ENCODE assay signal across 1 cellular context in the genomic region with DNA sequence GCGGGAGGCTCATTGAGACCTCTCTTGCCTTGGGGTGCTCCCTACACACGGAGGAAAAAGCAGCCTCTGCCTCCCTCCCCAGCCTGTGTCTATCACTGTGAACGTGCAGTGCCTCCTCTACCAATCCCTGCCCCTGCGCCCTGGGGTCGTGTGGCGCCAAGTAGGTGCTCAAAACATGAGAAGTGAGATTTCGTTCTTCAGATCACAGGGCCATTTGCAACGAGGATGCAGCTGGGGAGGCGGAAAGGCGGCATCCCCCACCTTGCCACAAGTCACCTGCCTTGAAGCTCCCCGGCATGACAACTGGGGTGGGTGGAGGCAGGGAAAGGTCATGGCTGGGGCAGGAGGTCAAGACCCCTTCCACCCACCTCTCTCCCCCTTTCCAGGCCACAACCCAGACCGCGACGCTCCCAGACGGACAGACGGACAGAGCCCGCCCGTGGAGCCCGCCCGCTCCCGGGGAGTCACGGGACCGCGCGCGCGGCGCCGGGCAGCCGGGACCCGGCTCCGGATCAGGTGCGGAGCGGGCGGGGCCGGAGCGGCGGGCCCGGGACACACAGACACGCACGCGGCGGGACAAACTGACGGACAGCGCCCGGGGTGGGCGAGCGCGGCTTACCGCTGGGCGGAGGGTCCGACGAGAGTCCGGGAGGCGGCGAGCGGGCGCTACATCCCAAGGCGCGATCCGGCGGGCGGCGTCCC.
TF ChIP-seq lines count a peak whose summit lies in the region.

No MANE protein-coding gene starts in this region.

TF ChIP-seq in K562, 482 proteins besides CTCF, POLR2A, EP300 and RAD21:
- 0 out of 2 replicates have a peak, but pooled peaks have one; percentile 24 for TF ChIP-seq CXXC5 (CRISPR knock-in tag; IDR thresholded peaks at IDR 0.05)
- TF ChIP-seq, protein P1, sequence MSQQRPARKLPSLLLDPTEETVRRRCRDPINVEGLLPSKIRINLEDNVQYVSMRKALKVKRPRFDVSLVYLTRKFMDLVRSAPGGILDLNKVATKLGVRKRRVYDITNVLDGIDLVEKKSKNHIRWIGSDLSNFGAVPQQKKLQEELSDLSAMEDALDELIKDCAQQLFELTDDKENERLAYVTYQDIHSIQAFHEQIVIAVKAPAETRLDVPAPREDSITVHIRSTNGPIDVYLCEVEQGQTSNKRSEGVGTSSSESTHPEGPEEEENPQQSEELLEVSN (IDR thresholded peaks at IDR 0.05; ENCODE audit: borderline replicate concordance in 1 of 2, extremely low read depth in 1 of 2, insufficient read depth in 1 of 2, insufficient read length in 1 of 2, low read depth in 1 of 2, low read length in 1 of 2, poor library complexity in 1 of 2, severe bottlenecking in 1 of 2): peak in 1 of 2 experiments; percentile 12
- no peak for TF ChIP-seq HDGF (IDR thresholded peaks at IDR 0.05)
- TF ChIP-seq ZBTB7A (IDR thresholded peaks at IDR 0.05; ENCODE audit: borderline replicate concordance, control insufficient read depth, low read depth, low read length): peak; percentile 52; the same call in 1 of the 2 replicates
- TF ChIP-seq TAF9B (IDR thresholded peaks at IDR 0.05; ENCODE audit: partially characterized antibody): no peak
TF ChIP-seq in K562: peak in this region for 3.
